ENCODE assay signal across 1 cellular context in genomic region chr3:169871129-169871886, GRCh38.
A peak's percentile ranks its signal among the peaks of the same experiment; 100 is the strongest.
TF ChIP-seq lines count a peak whose summit lies in the region.

No MANE protein-coding gene starts in this region.

TF ChIP-seq in GM12878, 131 proteins besides CTCF, POLR2A, EP300 and RAD21:
- TF ChIP-seq RUNX3 (IDR thresholded peaks at IDR 0.05; ENCODE audit: low read length) (peak; percentile 19; the same call in 1 of the 2 replicates), RAD51 (IDR thresholded peaks at IDR 0.05) (no peak), TCF12 (IDR thresholded peaks at IDR 0.05; ENCODE audit: low read depth, low read length) (no peak)
